10 cellular contexts compared by ENCODE assay signal in genomic region chr9:134502261-134503211, GRCh38.
DNase-seq lines count a peak whose midpoint lies in the region; ATAC-seq and TF ChIP-seq lines count a peak whose summit lies in the region.
"Had no signal": no experiment of that assay in that cellular context is flagged by ENCODE, and none has a peak within 500 bp of the region (broad histone marks: within the 10 kb centered on the region; RNA-seq: fewer than 3 reads in every experiment).

No MANE protein-coding gene starts in this region.

- CTCF ChIA-PET in SK-N-SH (lab: Yijun Ruan, JAX), result interaction anchor here (0.9 to 1.7 kb wide), 3 partner anchors 15 to 187 kb away, joined by 3 to 4 read pairs (median 4); no protein-coding TSS in a partner anchor

- H3F3A ChIP-seq in GM23338 (replicated peaks; ENCODE audit: low read depth), result no peaks in the 10 kb centered on the region
- H3F3A ChIP-seq in SK-N-SH (replicated peaks; ENCODE audit: insufficient read depth), result peaks cover 10% of the 10 kb centered on the region

- TF ChIP-seq CTCF in GM23338 (conservative IDR thresholded peaks at IDR 0.05; ENCODE audit: low read depth in 2 of 2) (no peak), SK-N-SH (IDR thresholded peaks at IDR 0.05) (no peak)

- H3K27me3 ChIP-seq in GM23338 (ENCODE audit: insufficient read depth) (no peaks in the 10 kb centered on the region), SK-N-SH (ENCODE audit: insufficient read depth) (no peaks in the 10 kb centered on the region; the same call in 1 of the 2 replicates)

- POLR2A ChIA-PET in SK-N-SH (lab: Yijun Ruan, JAX), result no interaction called here

- H3K9me3 Mint-ChIP-seq in GM23338, result 0 out of 3 replicates have a peak, but pooled peaks cover 7% of the 10 kb centered on the region
- H3K9me3 Mint-ChIP-seq in stimulated activated naive B cell treated with anti-CD40 and anti-IgM and Interleukin-4, amounts not matched to agents 10 μg/mL and 1 μg/mL and 100 μg/mL, for 72 hours, result no peaks in the 10 kb centered on the region

- no peaks in the 10 kb centered on the region for H4K20me1 ChIP-seq in GM23338 (replicated peaks; ENCODE audit: insufficient read depth)
- H4K20me1 ChIP-seq in SK-N-SH (ENCODE audit: insufficient read depth), result no peaks in the 10 kb centered on the region

- intact Hi-C loops in Right ventricle myocardium superior (cut with DNase I), result no loop called here

- H3K27ac Mint-ChIP-seq in GM23338, result no peak overlapping the region
- no peak overlapping the region for H3K27ac Mint-ChIP-seq in stimulated activated naive B cell treated with anti-CD40 and anti-IgM and Interleukin-4, amounts not matched to agents 10 μg/mL and 1 μg/mL and 100 μg/mL, for 72 hours

- no peak overlapping the region for H3K4me2 ChIP-seq in GM23338
- peak overlapping the region; percentile 62 for H3K4me2 ChIP-seq in SK-N-SH

- peak overlapping the region; percentile 82 for H3K9ac ChIP-seq in SK-N-SH

- H2AFZ ChIP-seq in GM23338 (no peak overlapping the region), SK-N-SH (ENCODE audit: low read depth) (peak overlapping the region; percentile 76)

- H3K79me2 ChIP-seq in GM23338 (replicated peaks; ENCODE audit: insufficient read depth) (no peaks in the 10 kb centered on the region), SK-N-SH (ENCODE audit: insufficient read depth) (no peaks in the 10 kb centered on the region)

- H3K36me3 Mint-ChIP-seq in GM23338 (ENCODE audit: low read depth), result no peaks in the 10 kb centered on the region
- H3K36me3 Mint-ChIP-seq in stimulated activated naive B cell treated with anti-CD40 and anti-IgM and Interleukin-4, amounts not matched to agents 10 μg/mL and 1 μg/mL and 100 μg/mL, for 72 hours, result no peaks in the 10 kb centered on the region

- TF ChIP-seq EP300 in SK-N-SH (IDR thresholded peaks at IDR 0.05; ENCODE audit: borderline replicate concordance in 1 of 2, low read depth in 1 of 2, low read length in 1 of 2), result peak in 1 of 2 experiments; percentile 87; a peak in 2 of 4 replicates

- H3K4me3 ChIP-seq in GM23338 (no peak overlapping the region), SK-N-SH (ENCODE audit: low read depth in 2 of 2, low read length in 1 of 2) (no peak overlapping the region)

- no peaks in the 10 kb centered on the region for H3K4me1 Mint-ChIP-seq in GM23338
- H3K4me1 Mint-ChIP-seq in stimulated activated naive B cell treated with anti-CD40 and anti-IgM and Interleukin-4, amounts not matched to agents 10 μg/mL and 1 μg/mL and 100 μg/mL, for 72 hours, result peaks cover 2 to 6% of the 10 kb centered on the region in 2 donors

- no peak for TF ChIP-seq RAD21 in SK-N-SH (IDR thresholded peaks at IDR 0.05; ENCODE audit: low read length)

- no peak overlapping the region for H3K4me3 Mint-ChIP-seq in GM23338
- H3K4me3 Mint-ChIP-seq in stimulated activated naive B cell treated with anti-CD40 and anti-IgM and Interleukin-4, amounts not matched to agents 10 μg/mL and 1 μg/mL and 100 μg/mL, for 72 hours, result no peak overlapping the region

- no peak for DNase-seq in GM23338 (ENCODE audit: low spot score)
- DNase-seq in SK-N-SH, result peak; percentile 75
- peak; percentile 86 for DNase-seq in Right ventricle myocardium superior
- peak; percentile 45 for DNase-seq in renal cortical epithelial cell (ENCODE audit: low read depth)
- no peak for DNase-seq in NK-92 (lab: John Stamatoyannopoulos, UW; ENCODE audit: unreplicated experiment)
- no peak for DNase-seq in NCI-H2196 treated with DMSO at 0.1 percent for 48 hours (lab: John Stamatoyannopoulos, UW; ENCODE audit: unreplicated experiment)
- DNase-seq in NCI-H345 (lab: John Stamatoyannopoulos, UW), result no peak
- no peak for DNase-seq in stimulated activated naive B cell treated with anti-CD40 and anti-IgM and Interleukin-4, amounts not matched to agents 10 μg/mL and 1 μg/mL and 100 μg/mL, for 72 hours
- DNase-seq: stimulated activated CD4-positive, alpha-beta T cell treated with anti-CD3 and anti-CD28 coated beads, Interleukin-4, amount 100 ng/mL, for 4 hours had no signal

- 54% methylated on average over 20 of the region's 31 CpGs for WGBS in SK-N-SH (ENCODE audit: low lambda C conversion rate)

- peaks cover 5% of the 10 kb centered on the region for H3K27me3 Mint-ChIP-seq in GM23338 (ENCODE audit: insufficient read depth, low read depth, poor library complexity)
- peaks cover 44 to 45% of the 10 kb centered on the region in 2 donors for H3K27me3 Mint-ChIP-seq in stimulated activated naive B cell treated with anti-CD40 and anti-IgM and Interleukin-4, amounts not matched to agents 10 μg/mL and 1 μg/mL and 100 μg/mL, for 72 hours

- H3K36me3 ChIP-seq in GM23338 (ENCODE audit: insufficient read depth) (no peaks in the 10 kb centered on the region), SK-N-SH (replicated peaks in 1 of 2; ENCODE audit: control insufficient read depth in 1 of 2, insufficient read depth in 2 of 2, low read length in 1 of 2) (no peaks in the 10 kb centered on the region)

- H3K4me1 ChIP-seq in GM23338 (ENCODE audit: insufficient read depth) (no peaks in the 10 kb centered on the region), SK-N-SH (ENCODE audit: control insufficient read depth in 1 of 2, insufficient read depth in 2 of 2, low read depth in 1 of 2, low read length in 1 of 2) (peaks cover 9 to 11% of the 10 kb centered on the region in 2 experiments; a peak in 3 of 4 replicates)

- no peaks in the 10 kb centered on the region for H3K9me3 ChIP-seq in SK-N-SH

- H3K27ac ChIP-seq in GM23338 (ENCODE audit: low read depth) (no peak overlapping the region), SK-N-SH (ENCODE audit: low read depth in 2 of 2, low read length in 1 of 2) (peak overlapping the region in 1 of 2 experiments; percentile 88; a peak in 2 of 4 replicates)
- H3K27ac ChIP-seq: epithelial cell of prostate had no signal

- ATAC-seq in GM23338, result peak; percentile 32; the same call in 2 of the 3 replicates
- peak; percentile 98 for ATAC-seq in Right ventricle myocardium superior (ENCODE audit: poor library complexity)
- ATAC-seq in stimulated activated naive B cell treated with anti-CD40 and anti-IgM and Interleukin-4, amounts not matched to agents 10 μg/mL and 1 μg/mL and 100 μg/mL, for 72 hours (replicated peaks), result no peak

- H3K9me2 ChIP-seq in GM23338 (ENCODE audit: insufficient read depth) (no peaks in the 10 kb centered on the region), SK-N-SH (no peaks in the 10 kb centered on the region)

TF ChIP-seq in GM23338, 12 proteins besides CTCF, POLR2A, EP300 and RAD21 (continues in another document):
- TF ChIP-seq ZNF331 (CRISPR knock-in tag; IDR thresholded peaks at IDR 0.05; ENCODE audit: low read depth) (no peak), EZH2phosphoT487 (IDR thresholded peaks at IDR 0.05; ENCODE audit: unreplicated experiment) (no peak), ETS1 (IDR thresholded peaks at IDR 0.05) (no peak)

TF ChIP-seq in SK-N-SH, 30 proteins besides CTCF, POLR2A, EP300 and RAD21 (continues in another document):
- TF ChIP-seq TEAD4 (IDR thresholded peaks at IDR 0.05; ENCODE audit: borderline replicate concordance, insufficient read depth) (peak; percentile 46; the same call in 1 of the 2 replicates), SIN3A (IDR thresholded peaks at IDR 0.05; ENCODE audit: borderline replicate concordance, low read depth, low read length) (peak; percentile 68; the same call in 1 of the 2 replicates), TCF12 (IDR thresholded peaks at IDR 0.05) (peak; percentile 95), RCOR1 (IDR thresholded peaks at IDR 0.05; ENCODE audit: low read length) (0 out of 2 replicates have a peak, but pooled peaks have one; percentile 22), RFX5 (IDR thresholded peaks at IDR 0.05; ENCODE audit: low read length) (no peak), ZBTB33 (IDR thresholded peaks at IDR 0.05; ENCODE audit: borderline replicate concordance, low read depth) (0 out of 2 replicates have a peak, but pooled peaks have one; percentile 37), MAX (IDR thresholded peaks at IDR 0.05; ENCODE audit: low read depth) (peak; percentile 93), POLR2AphosphoS5 (IDR thresholded peaks at IDR 0.05; ENCODE audit: low read depth, low read length) (peak; percentile 64; the same call in 1 of the 2 replicates), USF2 (IDR thresholded peaks at IDR 0.05; ENCODE audit: borderline replicate concordance, low read depth, low read length) (no peak), GATA2 (CRISPR knock-in tag; IDR thresholded peaks at IDR 0.05) (no peak), TAF1 (IDR thresholded peaks at IDR 0.05; ENCODE audit: borderline replicate concordance, low read depth, low read length) (peak; percentile 56; the same call in 1 of the 2 replicates), USF1 (IDR thresholded peaks at IDR 0.05; ENCODE audit: borderline replicate concordance, low read depth) (peak; percentile 32; the same call in 1 of the 2 replicates)

Comparison
In these comparisons a context has a peak if more than half of its experiments do, and no peak if none do; other contexts are left out.
1. ATAC-seq: peak in GM23338 (single experiment) and Right ventricle myocardium superior (single experiment); none in stimulated activated naive B cell treated with anti-CD40 and anti-IgM and Interleukin-4, amounts not matched to agents 10 μg/mL and 1 μg/mL and 100 μg/mL, for 72 hours (0 of 2).
2. DNase-seq: peak in SK-N-SH (single experiment), Right ventricle myocardium superior (single experiment) and renal cortical epithelial cell (single experiment); none in GM23338 (single experiment), NK-92 (single experiment), NCI-H2196 treated with DMSO at 0.1 percent for 48 hours (single experiment), NCI-H345 (single experiment) and stimulated activated naive B cell treated with anti-CD40 and anti-IgM and Interleukin-4, amounts not matched to agents 10 μg/mL and 1 μg/mL and 100 μg/mL, for 72 hours (single experiment).